Comparison of ENCODE assay signal across 23 cellular contexts in the genomic region with DNA sequence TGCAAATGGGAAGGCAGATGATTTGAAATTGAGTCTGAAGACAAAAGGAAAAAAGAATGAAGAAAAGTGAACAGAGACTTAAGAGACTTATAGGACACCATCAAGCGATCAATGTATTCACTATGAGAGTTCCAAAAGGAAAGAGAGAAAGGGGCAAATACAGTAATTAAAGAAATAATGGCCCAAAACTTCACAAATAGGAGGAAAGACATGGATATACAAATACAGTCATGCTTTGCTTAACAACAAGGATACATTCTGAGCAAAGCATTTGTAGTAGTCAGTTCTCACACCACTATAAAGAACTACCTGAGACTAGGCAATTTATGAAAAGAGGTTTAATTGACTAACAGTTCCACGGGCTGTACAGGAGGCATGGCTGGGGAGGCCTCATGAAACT.
DNase-seq lines count a peak whose midpoint lies in the region; ATAC-seq and TF ChIP-seq lines count a peak whose summit lies in the region.
"Had no signal": no experiment of that assay in that cellular context is flagged by ENCODE, and none has a peak within 500 bp of the region (broad histone marks: within the 10 kb centered on the region; RNA-seq: fewer than 3 reads in every experiment).

No MANE protein-coding gene starts in this region.

- no peak overlapping the region for H3K14ac ChIP-seq in H9 (ENCODE audit: insufficient read depth, low read length)

- no peak overlapping the region for H4K91ac ChIP-seq in H9 (ENCODE audit: insufficient read length, low read depth, low read length)

- H3K79me2 ChIP-seq in H9 (ENCODE audit: insufficient read depth, low read length): no peaks in the 10 kb centered on the region

- H3K4me1 Mint-ChIP-seq in H9: peaks cover 2 to 7% of the 10 kb centered on the region in 2 experiments; a peak in 2 of 4 replicates
- H3K4me1 Mint-ChIP-seq: CD14-positive monocyte; CD4-positive, alpha-beta memory T cell; CD8-positive, alpha-beta memory T cell had no signal

- H3K4me2 ChIP-seq in H9 (ENCODE audit: insufficient read depth, insufficient read length, low read length): no peak overlapping the region
- H3K4me2 ChIP-seq: BLaER1 had no signal

- peak overlapping the region in 2 of 3 experiments; percentile 13 to 66; a peak in 2 of 7 replicates for H3K27ac Mint-ChIP-seq in H9
- H3K27ac Mint-ChIP-seq: CD14-positive monocyte; CD4-positive, alpha-beta memory T cell; CD4-positive, CD25-positive, alpha-beta regulatory T cell; CD8-positive, alpha-beta memory T cell had no signal

- no peak overlapping the region for H2BK120ac ChIP-seq in H9 (ENCODE audit: low read depth, low read length, poor library complexity, severe bottlenecking)

- H3K4me3 Mint-ChIP-seq in H9: no peak overlapping the region
- H3K4me3 Mint-ChIP-seq: CD14-positive monocyte; CD4-positive, alpha-beta memory T cell; CD4-positive, CD25-positive, alpha-beta regulatory T cell; CD8-positive, alpha-beta memory T cell had no signal

- no peak overlapping the region for H2BK5ac ChIP-seq in H9 (ENCODE audit: insufficient read length, low read length)

- in situ Hi-C loops in Panc1 (cut with HindIII; ENCODE audit: low pct_unique_long_range_greater_than_20kb, low sequenced_read_pairs): no loop called here

- POLR2A ChIA-PET in Panc1 (lab: Charles Lee): no interaction called here

- H3K4ac ChIP-seq in H9 (ENCODE audit: low read depth, low read length): no peak overlapping the region

- H3K4me1 ChIP-seq in H9 (ENCODE audit: insufficient read depth, low read length) (peaks cover 6% of the 10 kb centered on the region; the same call in 1 of the 2 replicates), Panc1 (ENCODE audit: control insufficient read depth, insufficient read depth, low read length) (peaks cover 4% of the 10 kb centered on the region; the same call in 1 of the 2 replicates), prostate gland (replicated peaks) (no peaks in the 10 kb centered on the region)
- H3K4me1 ChIP-seq: BE2C, BLaER1 had no signal

- CTCF ChIA-PET in Panc1 (lab: Charles Lee): no interaction called here

- no peak overlapping the region for H4K5ac ChIP-seq in H9 (ENCODE audit: insufficient read length, low read depth, low read length)

- H3K9ac ChIP-seq in H9 (ENCODE audit: extremely low read depth, insufficient read length, low read length): no peak overlapping the region
- H3K9ac ChIP-seq: BLaER1 had no signal

- H3K27ac ChIP-seq in H9 (ENCODE audit: insufficient read length, low read depth, low read length) (no peak overlapping the region), Panc1 (ENCODE audit: low read length) (no peak overlapping the region), prostate gland (no peak overlapping the region)
- H3K27ac ChIP-seq: BLaER1 had no signal

- intact Hi-C loops in Panc1 (cut with micrococcal nuclease; ENCODE audit: unreplicated experiment): no loop called here
- intact Hi-C loops in prostate gland (cut with DNase I): no loop called here

- H2BK20ac ChIP-seq in H9 (ENCODE audit: low read depth, low read length, poor library complexity, severe bottlenecking): no peak overlapping the region

- no peak overlapping the region for H2AK5ac ChIP-seq in H9 (ENCODE audit: insufficient read length, low read length)

- H2BK15ac ChIP-seq in H9 (ENCODE audit: low read depth, low read length): no peak overlapping the region

- no CpG with 5 or more reads among the region's 2 CpGs for WGBS in H9 (ENCODE audit: extremely low coverage, insufficient read length, low lambda C conversion rate)
- WGBS in prostate gland: 92% methylated on average over 2 of the region's 2 CpGs

- DNase-seq in H9 (no peak), Panc1 (ENCODE audit: low read depth, low spot score) (no peak), prostate gland (ENCODE audit: low spot score) (no peak), iPS-NIHi11 (ENCODE audit: low spot score) (no peak), activated T-cell treated with anti-CD3 and anti-CD28 coated beads for 4 hours (no peak)
- DNase-seq: 8988T; ACHN; BE2C; C1 segment of cervical spinal cord; CD4-positive, alpha-beta memory T cell; CD4-positive, CD25-positive, alpha-beta regulatory T cell; CD8-positive, alpha-beta memory T cell; COR-L47; DMS 273 treated with DMSO at 0.1 percent for 48 hours; DMS153; DMS53; DMS79; DND-41; EL; GDM1 had no signal

- H3K27me3 Mint-ChIP-seq in H9 (ENCODE audit: low read depth): no peaks in the 10 kb centered on the region
- H3K27me3 Mint-ChIP-seq: CD4-positive, alpha-beta memory T cell; CD4-positive, CD25-positive, alpha-beta regulatory T cell; CD8-positive, alpha-beta memory T cell had no signal

- H2BK12ac ChIP-seq in H9 (ENCODE audit: insufficient read length, low read depth, low read length): no peak overlapping the region

- ATAC-seq in Panc1: no peak
- ATAC-seq: GM12878 had no signal

- no peaks in the 10 kb centered on the region for H3K79me1 ChIP-seq in H9 (ENCODE audit: insufficient read depth, low read depth, low read length, poor library complexity, severe bottlenecking)

- H3K4me3 ChIP-seq in Panc1 (ENCODE audit: low read depth in 2 of 2, low read length in 2 of 2) (no peak overlapping the region), prostate gland (no peak overlapping the region)
- H3K4me3 ChIP-seq: BLaER1, GM12878 had no signal

- H3K18ac ChIP-seq in H9 (ENCODE audit: insufficient read length, low read depth, low read length): no peak overlapping the region

- TF ChIP-seq CTCF in H9 (conservative IDR thresholded peaks at IDR 0.05) (no peak), Panc1 (IDR thresholded peaks at IDR 0.05) (no peak), prostate gland (IDR thresholded peaks at IDR 0.05) (no peak)

- no peaks in the 10 kb centered on the region for H3K27me3 ChIP-seq in H9 (ENCODE audit: insufficient read depth, low read length)
- no peaks in the 10 kb centered on the region for H3K27me3 ChIP-seq in Panc1 (ENCODE audit: control insufficient read depth, insufficient read depth, low read length)
- H3K27me3 ChIP-seq in prostate gland (replicated peaks; ENCODE audit: insufficient read depth): no peaks in the 10 kb centered on the region
- H3K27me3 ChIP-seq: BE2C, BLaER1 had no signal

- H3K9me3 ChIP-seq in H9 (ENCODE audit: control insufficient read depth, low read depth, low read length) (no peaks in the 10 kb centered on the region), Panc1 (ENCODE audit: control insufficient read depth, insufficient read depth, low read depth, low read length) (no peaks in the 10 kb centered on the region), prostate gland (no peaks in the 10 kb centered on the region)
- H3K9me3 ChIP-seq: BE2C had no signal

- no peaks in the 10 kb centered on the region for H3K23me2 ChIP-seq in H9 (ENCODE audit: insufficient read length, low read depth, low read length, poor library complexity, severe bottlenecking)

- H3K9me3 Mint-ChIP-seq in H9: peaks cover 2 to 4% of the 10 kb centered on the region in 2 experiments; a peak in 3 of 5 replicates

- BruUV-seq in Panc1 (replicated peaks; lab: Mats Ljungman, UMichigan): TSS peak; percentile 17

- peaks cover under 1% of the 10 kb centered on the region; the same call in 1 of the 2 replicates for H3K36me3 ChIP-seq in Panc1 (ENCODE audit: control insufficient read depth, insufficient read depth, low read length)
- no peaks in the 10 kb centered on the region for H3K36me3 ChIP-seq in prostate gland

- no peak overlapping the region for H2AFZ ChIP-seq in H9 (ENCODE audit: low read length)

- H3T11ph ChIP-seq in H9 (ENCODE audit: low read length): no peak overlapping the region

- H3K56ac ChIP-seq in H9 (ENCODE audit: insufficient read length, low read depth, low read length): no peak overlapping the region

- no peak for TF ChIP-seq POLR2A in prostate gland (IDR thresholded peaks at IDR 0.05)

- H4K8ac ChIP-seq in H9 (replicated peaks; ENCODE audit: insufficient read length, low read depth, low read length): no peak overlapping the region

- peaks cover 40 to 61% (median 60%) of the 10 kb centered on the region in 3 experiments for H3K36me3 Mint-ChIP-seq in H9 (ENCODE audit: insufficient read depth in 1 of 3, low read depth in 3 of 3)

- no peaks in the 10 kb centered on the region for H4K20me1 ChIP-seq in H9 (ENCODE audit: control insufficient read depth, insufficient read depth, insufficient read length)
- H4K20me1 ChIP-seq: BLaER1 had no signal

- no peak overlapping the region for H3K23ac ChIP-seq in H9 (ENCODE audit: insufficient read length, low read depth, low read length)
